8 cellular contexts compared by ENCODE assay signal in genomic region chr20:62386383-62387218, GRCh38. TPM values are rescaled to one million over a fixed set of nuclear protein-coding genes. Genes with fewer than 3 reads are reported as not detected.
A peak's percentile ranks its signal among the peaks of the same experiment; 100 is the strongest.
DNase-seq lines count a peak whose midpoint lies in the region; ATAC-seq and TF ChIP-seq lines count a peak whose summit lies in the region.

Gene RPS21, plus strand, starts transcription at chr20:62387103. Its CDS starts 236 bp downstream, at chr20:62387339.

- no peaks in the 10 kb centered on the region for H3K27me3 Mint-ChIP-seq in neural crest cell (ENCODE audit: low read depth)

- no peaks in the 10 kb centered on the region for H3K27me3 ChIP-seq in RWPE2 (ENCODE audit: insufficient read depth, poor library complexity, severe bottlenecking)
- H3K27me3 ChIP-seq in stomach, result no peaks in the 10 kb centered on the region

- TF ChIP-seq POLR2A in stomach (IDR thresholded peaks at IDR 0.05), result peak in 2 of 4 donors; percentile 40 to 53

- H3K4me3 Mint-ChIP-seq in neural crest cell, result peak within 1 kb of the TSS; percentile 92

- DNase-seq in EH (ENCODE audit: low read depth) (peak; percentile 90), H4 (ENCODE audit: low spot score) (peak; percentile 90), LNCaP clone FGC (ENCODE audit: low read depth) (no peak), RWPE2 (ENCODE audit: low spot score) (peak; percentile 90), fibroblast of the conjunctiva (ENCODE audit: low read depth) (peak; percentile 69), neural crest cell (ENCODE audit: low read depth, low spot score) (peak; percentile 83), stomach (peak; percentile 94)
- DNase-seq in activated effector memory CD4-positive, alpha-beta T cell treated with Interleukin-2 at 50 U/mL for 16 hours, result peak; percentile 90

- intact Hi-C loops in stomach (cut with DNase I; ENCODE audit: low total_unique reads), result no loop called here

- H3K27ac ChIP-seq in RWPE2 (ENCODE audit: poor library complexity, severe bottlenecking) (peak within 1 kb of the TSS; percentile 84), stomach (peak within 1 kb of the TSS; percentile 98 to 99 (median 98))

- H3K4me1 ChIP-seq in RWPE2 (ENCODE audit: insufficient read depth, poor library complexity, severe bottlenecking) (peaks cover 14% of the 10 kb centered on the region), stomach (peaks cover 25 to 53% (median 39%) of the 10 kb centered on the region in 4 donors)

- peak; percentile 78 for ATAC-seq in RWPE2 (ENCODE audit: low read depth)

- H3K4me3 ChIP-seq in LNCaP clone FGC (ENCODE audit: low read depth, low read length) (peak within 1 kb of the TSS; percentile 100), RWPE2 (ENCODE audit: severe bottlenecking) (peak within 1 kb of the TSS; percentile 96), stomach (peak within 1 kb of the TSS; percentile 98 to 99 (median 99))

- TF ChIP-seq CTCF in LNCaP clone FGC (IDR thresholded peaks at IDR 0.05; ENCODE audit: control insufficient read depth, extremely low read depth, insufficient read depth) (no peak), RWPE2 (IDR thresholded peaks at IDR 0.05; ENCODE audit: poor library complexity, severe bottlenecking) (no peak), neural crest cell (conservative IDR thresholded peaks at IDR 0.05) (no peak), stomach (IDR thresholded peaks at IDR 0.05) (peak in 2 of 7 experiments; percentile 9 to 20)

- H3K9me3 ChIP-seq in RWPE2 (ENCODE audit: severe bottlenecking), result no peaks in the 10 kb centered on the region
- H3K9me3 ChIP-seq in stomach, result no peaks in the 10 kb centered on the region

- H3K9me3 Mint-ChIP-seq in neural crest cell, result peaks cover 5% of the 10 kb centered on the region

- no peak for TF ChIP-seq EP300 in stomach (IDR thresholded peaks at IDR 0.05)

- H3K36me3 ChIP-seq in RWPE2 (ENCODE audit: low read depth), result peaks cover 53% of the 10 kb centered on the region
- peaks cover 14 to 41% (median 37%) of the 10 kb centered on the region in 4 donors for H3K36me3 ChIP-seq in stomach

- H3K4me1 Mint-ChIP-seq in neural crest cell, result peaks cover 42% of the 10 kb centered on the region

- WGBS in stomach, 5 donors, result 0 to 1% (median 0%) methylated on average over 12 to 83 of the region's 83 CpGs

- peaks cover 16% of the 10 kb centered on the region for H3K36me3 Mint-ChIP-seq in neural crest cell (ENCODE audit: low read depth)

- H3K27ac Mint-ChIP-seq in neural crest cell (ENCODE audit: unreplicated experiment), result peak within 1 kb of the TSS; percentile 88

RNA-seq across cellular contexts. Expression of gene RPS21, which starts in this region (rescaled TPM):
- total RNA-seq in H4 (2014; rRNA removed; shearing (Covaris generic)), result 2,095 and 2,204 TPM in 2 replicates
- total RNA-seq in neural crest cell, result 1,298 and 1,312 TPM in 2 replicates
- total RNA-seq in stomach, result 1,000 to 10,000 TPM in 3 of 5 donors, 100 to 1,000 TPM in 2; 239 to 2,998 (median 1,528) TPM
- 1,000 to 10,000 TPM; 4,606 to 7,615 (median 4,647) TPM for polyA plus RNA-seq in stomach
